In genomic region chr22:22429374-22430108, GRCh38 we compare ENCODE assay signal across 31 cellular contexts.
"Had no signal": no experiment of that assay in that cellular context is flagged by ENCODE, and none has a peak within 500 bp of the region (broad histone marks: within the 10 kb centered on the region; RNA-seq: fewer than 3 reads in every experiment).

No MANE protein-coding gene starts in this region.

- H3K9me3 Mint-ChIP-seq: activated naive CD4-positive, alpha-beta T cell treated with anti-CD3 and anti-CD28 coated beads, Interleukin-2, amount 50 U/mL, for 72 hours; activated T-cell treated with anti-CD3 and anti-CD28 coated beads, Interleukin-2, amount 50 U/mL, for 72 hours; effector memory CD8-positive, alpha-beta T cell; immature natural killer cell; natural killer cell; stimulated activated naive CD8-positive, alpha-beta T cell treated with anti-CD3 and anti-CD28 coated beads, Interleukin-15, Interleukin-2, amounts not matched to agents 100 ng/mL and 50 ng/mL, for 24 hours; T-helper 1 cell treated with Interleukin-12 subunit alpha and Interleukin-12 subunit beta and Interleukin-4 antibody, amounts not matched to agents 30 μg/mL and 1 μg/mL, for 36 hours had no signal

- H3K27me3 Mint-ChIP-seq: stimulated activated naive CD8-positive, alpha-beta T cell treated with anti-CD3 and anti-CD28 coated beads, Interleukin-15, Interleukin-2, amounts not matched to agents 100 ng/mL and 50 ng/mL, for 24 hours had no signal

- H3K27ac Mint-ChIP-seq: activated CD8-positive, alpha-beta memory T cell treated with anti-CD3 and anti-CD28 coated beads, Interleukin-2, amount 10 ng/mL, durations not matched to agents 7 days and 5 days; activated CD8-positive, alpha-beta T cell treated with anti-CD3 and anti-CD28 coated beads, Interleukin-2, amount 10 ng/mL, durations not matched to agents 7 days and 5 days; activated naive CD4-positive, alpha-beta T cell treated with anti-CD3 and anti-CD28 coated beads, Interleukin-2, amount 50 U/mL, for 72 hours; activated T-cell treated with anti-CD3 and anti-CD28 coated beads, Interleukin-2, amount 50 U/mL, for 72 hours; effector memory CD8-positive, alpha-beta T cell; immature natural killer cell; natural killer cell; stimulated activated naive CD8-positive, alpha-beta T cell treated with anti-CD3 and anti-CD28 coated beads, Interleukin-15, Interleukin-2, amounts not matched to agents 100 ng/mL and 50 ng/mL, for 24 hours; T-helper 1 cell treated with Interleukin-12 subunit alpha and Interleukin-12 subunit beta and Interleukin-4 antibody, amounts not matched to agents 30 μg/mL and 1 μg/mL, for 36 hours; type B pancreatic cell; WTC11 had no signal

- H3K4me1 Mint-ChIP-seq: activated CD8-positive, alpha-beta memory T cell treated with anti-CD3 and anti-CD28 coated beads, Interleukin-2, amount 10 ng/mL, durations not matched to agents 7 days and 5 days; immature natural killer cell; natural killer cell had no signal

- H3K4me3 ChIP-seq: body of pancreas, colonic mucosa, dorsolateral prefrontal cortex, heart left ventricle, right lobe of liver, skin epidermis, thoracic aorta, uterus had no signal

- DNase-seq: activated CD8-positive, alpha-beta memory T cell treated with anti-CD3 and anti-CD28 coated beads, Interleukin-2, amount 10 ng/mL, durations not matched to agents 7 days and 5 days; activated CD8-positive, alpha-beta T cell treated with anti-CD3 and anti-CD28 coated beads, Interleukin-2, amount 10 ng/mL, durations not matched to agents 7 days and 5 days; activated naive CD4-positive, alpha-beta T cell; activated T-cell treated with anti-CD3 and anti-CD28 coated beads, Interleukin-2, amount 50 U/mL, for 72 hours; anterior cingulate cortex; body of pancreas; colonic mucosa; dorsolateral prefrontal cortex; effector memory CD8-positive, alpha-beta T cell; erythroblast; foreskin fibroblast; heart left ventricle; hypothalamus; immature natural killer cell; kidney; left colon; midbrain; natural killer cell; posterior cingulate gyrus; right lobe of liver; stimulated activated CD4-positive, alpha-beta T cell treated with anti-CD3 and anti-CD28 coated beads, Interleukin-12 subunit alpha, Interleukin-12 subunit beta, amount 100 ng/mL, for 4 hours; stimulated activated CD4-positive, alpha-beta T cell treated with anti-CD3 and anti-CD28 coated beads, Interleukin-4, amount 100 ng/mL, for 1 hour; T1000; uterus had no signal

- H3K9me3 ChIP-seq: body of pancreas, colonic mucosa, right lobe of liver, thoracic aorta, uterus had no signal

- ATAC-seq: activated CD8-positive, alpha-beta memory T cell treated with anti-CD3 and anti-CD28 coated beads, Interleukin-2, amount 10 ng/mL, durations not matched to agents 7 days and 5 days; activated CD8-positive, alpha-beta T cell treated with anti-CD3 and anti-CD28 coated beads, Interleukin-2, amount 10 ng/mL, durations not matched to agents 7 days and 5 days; activated naive CD4-positive, alpha-beta T cell treated with anti-CD3 and anti-CD28 coated beads, Interleukin-2, amount 50 U/mL, for 72 hours; activated T-cell treated with anti-CD3 and anti-CD28 coated beads, Interleukin-2, amount 50 U/mL, for 72 hours; body of pancreas; effector memory CD8-positive, alpha-beta T cell; heart left ventricle; left colon; natural killer cell; right lobe of liver; WTC11 had no signal

- H3K36me3 Mint-ChIP-seq: activated CD8-positive, alpha-beta memory T cell treated with anti-CD3 and anti-CD28 coated beads, Interleukin-2, amount 10 ng/mL, durations not matched to agents 7 days and 5 days; activated naive CD4-positive, alpha-beta T cell treated with anti-CD3 and anti-CD28 coated beads, Interleukin-2, amount 50 U/mL, for 72 hours; immature natural killer cell; natural killer cell; type B pancreatic cell; WTC11 had no signal

- H3K4me3 Mint-ChIP-seq: activated CD8-positive, alpha-beta memory T cell treated with anti-CD3 and anti-CD28 coated beads, Interleukin-2, amount 10 ng/mL, durations not matched to agents 7 days and 5 days; activated CD8-positive, alpha-beta T cell treated with anti-CD3 and anti-CD28 coated beads, Interleukin-2, amount 10 ng/mL, durations not matched to agents 7 days and 5 days; activated T-cell treated with anti-CD3 and anti-CD28 coated beads, Interleukin-2, amount 50 U/mL, for 72 hours; effector memory CD8-positive, alpha-beta T cell; immature natural killer cell; natural killer cell; stimulated activated naive CD8-positive, alpha-beta T cell treated with anti-CD3 and anti-CD28 coated beads, Interleukin-15, Interleukin-2, amounts not matched to agents 100 ng/mL and 50 ng/mL, for 24 hours; T-helper 1 cell treated with Interleukin-12 subunit alpha and Interleukin-12 subunit beta and Interleukin-4 antibody, amounts not matched to agents 30 μg/mL and 1 μg/mL, for 36 hours; type B pancreatic cell; WTC11 had no signal

- FAIRE-seq: kidney had no signal
